Comparison of ENCODE assay signal across 18 cellular contexts in the genomic region with DNA sequence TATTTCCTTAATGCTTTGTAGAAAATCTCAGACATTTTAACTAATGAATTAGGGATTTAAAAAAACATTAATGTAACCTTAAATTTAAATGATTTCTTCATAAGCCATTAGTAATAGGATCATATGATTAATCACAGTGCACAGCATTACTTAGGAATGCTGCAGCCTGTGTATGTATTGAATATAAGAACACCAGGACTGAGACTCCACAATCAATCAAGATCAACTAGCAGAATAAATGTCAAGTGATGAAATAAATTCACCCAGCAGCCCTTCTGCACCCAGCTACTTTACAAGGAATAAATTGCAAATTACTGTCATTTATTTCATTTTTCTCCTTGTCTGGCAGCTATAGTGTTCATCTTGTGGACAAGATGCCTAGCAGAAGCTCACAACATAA. TPM values are rescaled to one million over a fixed set of nuclear protein-coding genes. Genes with fewer than 3 reads are reported as not detected.
"Had no signal": no experiment of that assay in that cellular context is flagged by ENCODE, and none has a peak within 500 bp of the region (broad histone marks: within the 10 kb centered on the region; RNA-seq: fewer than 3 reads in every experiment).

No MANE protein-coding gene starts in this region.

- H3K4me1 ChIP-seq: breast epithelium, suprapubic skin had no signal

- H3K4me3 Mint-ChIP-seq: activated naive CD8-positive, alpha-beta T cell treated with anti-CD3 and anti-CD28 coated beads, Interleukin-2, amount 10 ng/mL, durations not matched to agents 7 days and 5 days; activated T-helper 1 cell treated with anti-CD3 and anti-CD28 coated beads, Interleukin-12 subunit alpha, Interleukin-12 subunit beta, Interleukin-2, Interleukin-4 antibody, amounts not matched to agents 30 ng/mL and 10 ng/mL and 1 ng/mL, durations not matched to agents 14 hours and 24 hours and 36 hours; effector memory CD8-positive, alpha-beta T cell; natural killer cell treated with Interleukin-12 subunit alpha and Interleukin-12 subunit beta and Interleukin-15 and Interleukin-18, amount 100 ng/mL, for 72 hours had no signal

- H3K9me3 Mint-ChIP-seq: activated naive CD8-positive, alpha-beta T cell treated with anti-CD3 and anti-CD28 coated beads, Interleukin-2, amount 10 ng/mL, durations not matched to agents 7 days and 5 days; activated T-helper 1 cell treated with anti-CD3 and anti-CD28 coated beads, Interleukin-12 subunit alpha, Interleukin-12 subunit beta, Interleukin-2, Interleukin-4 antibody, amounts not matched to agents 30 ng/mL and 10 ng/mL and 1 ng/mL, durations not matched to agents 14 hours and 24 hours and 36 hours; effector memory CD8-positive, alpha-beta T cell; natural killer cell treated with Interleukin-12 subunit alpha and Interleukin-12 subunit beta and Interleukin-15 and Interleukin-18, amount 100 ng/mL, for 72 hours had no signal

- H3K27me3 ChIP-seq: breast epithelium, suprapubic skin had no signal

- H3K36me3 Mint-ChIP-seq: natural killer cell treated with Interleukin-12 subunit alpha and Interleukin-12 subunit beta and Interleukin-15 and Interleukin-18, amount 100 ng/mL, for 72 hours had no signal

- ATAC-seq: effector memory CD8-positive, alpha-beta T cell; natural killer cell treated with Interleukin-12 subunit alpha and Interleukin-12 subunit beta and Interleukin-15 and Interleukin-18, amount 100 ng/mL, for 72 hours; right cardiac atrium had no signal

- H3K27me3 Mint-ChIP-seq: activated naive CD8-positive, alpha-beta T cell treated with anti-CD3 and anti-CD28 coated beads, Interleukin-2, amount 10 ng/mL, durations not matched to agents 7 days and 5 days; effector memory CD8-positive, alpha-beta T cell; natural killer cell treated with Interleukin-12 subunit alpha and Interleukin-12 subunit beta and Interleukin-15 and Interleukin-18, amount 100 ng/mL, for 72 hours had no signal

- DNase-seq: activated CD4-positive, CD25-positive, alpha-beta regulatory T cell treated with anti-CD3 and anti-CD28 coated beads, Interleukin-2, amount 50 U/mL, for 72 hours; activated naive CD8-positive, alpha-beta T cell treated with anti-CD3 and anti-CD28 coated beads, Interleukin-2, amount 10 ng/mL, durations not matched to agents 7 days and 5 days; anterior cingulate cortex; dermis blood vessel endothelial cell; effector memory CD8-positive, alpha-beta T cell; hypothalamus; nucleus accumbens; right cardiac atrium; stimulated activated CD4-positive, alpha-beta T cell treated with anti-CD3 and anti-CD28 coated beads, Interleukin-15, amount 100 ng/mL, for 24 hours; stimulated activated CD4-positive, alpha-beta T cell treated with anti-CD3 and anti-CD28 coated beads, Interleukin-4, amount 100 ng/mL, for 24 hours; stimulated activated naive CD4-positive, alpha-beta T cell treated with Interleukin-2 at 50 U/mL for 16 hours; T-helper 9 cell; trophoblast cell had no signal

- H3K36me3 ChIP-seq: breast epithelium, suprapubic skin had no signal

- H3K4me3 ChIP-seq: breast epithelium, skin epidermis, suprapubic skin had no signal

- H3K9me3 ChIP-seq: breast epithelium, suprapubic skin had no signal

- H3K4me1 Mint-ChIP-seq: activated naive CD8-positive, alpha-beta T cell treated with anti-CD3 and anti-CD28 coated beads, Interleukin-2, amount 10 ng/mL, durations not matched to agents 7 days and 5 days had no signal

- H3K27ac ChIP-seq: breast epithelium, skin epidermis, suprapubic skin had no signal

- H3K27ac Mint-ChIP-seq: activated naive CD8-positive, alpha-beta T cell treated with anti-CD3 and anti-CD28 coated beads, Interleukin-2, amount 10 ng/mL, durations not matched to agents 7 days and 5 days; activated T-helper 1 cell treated with anti-CD3 and anti-CD28 coated beads, Interleukin-12 subunit alpha, Interleukin-12 subunit beta, Interleukin-2, Interleukin-4 antibody, amounts not matched to agents 30 ng/mL and 10 ng/mL and 1 ng/mL, durations not matched to agents 14 hours and 24 hours and 36 hours; effector memory CD8-positive, alpha-beta T cell; natural killer cell treated with Interleukin-12 subunit alpha and Interleukin-12 subunit beta and Interleukin-15 and Interleukin-18, amount 100 ng/mL, for 72 hours had no signal

RNA-seq across cellular contexts. Expression of gene NEIL3, which starts 46.5 kb away (rescaled TPM):
- polyA plus RNA-seq: right cardiac atrium had no signal
